Comparison of ENCODE assay signal across 8 cellular contexts in the genomic region with DNA sequence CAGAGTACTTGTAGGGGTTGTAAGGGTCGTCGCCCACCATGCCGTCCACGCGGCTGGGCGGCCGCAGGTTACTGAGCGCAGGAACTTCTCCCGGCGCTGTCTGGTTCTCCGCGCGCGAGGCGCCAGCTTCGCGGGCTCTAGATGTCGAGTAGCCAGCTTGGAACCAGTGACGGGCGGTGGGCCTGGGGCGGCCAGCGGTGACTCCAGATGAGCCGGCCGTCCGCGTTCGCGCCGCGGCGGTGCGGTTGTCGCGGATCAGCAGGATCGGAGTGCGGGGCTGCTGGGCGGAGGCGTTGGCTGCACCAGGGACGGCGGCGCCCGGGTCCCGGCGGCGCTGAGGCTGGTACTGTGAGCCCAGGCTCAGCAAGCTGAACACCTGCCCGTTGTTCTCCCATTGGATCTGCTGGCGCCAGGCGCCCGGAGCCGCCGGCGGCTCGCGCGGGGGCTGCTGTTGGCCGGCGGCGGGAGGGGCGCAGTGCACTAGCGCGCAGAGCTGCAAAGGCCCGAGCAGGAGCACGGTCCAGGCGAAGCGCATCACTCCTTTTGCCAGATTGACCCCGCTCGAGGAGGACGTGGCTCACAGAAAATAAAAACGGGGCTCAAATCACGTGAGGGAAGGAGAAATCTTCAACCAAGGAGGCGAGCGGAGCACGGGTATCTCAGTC. TPM values are rescaled to one million over a fixed set of nuclear protein-coding genes. Genes with fewer than 3 reads are reported as not detected.
DNase-seq lines count a peak whose midpoint lies in the region; ATAC-seq and TF ChIP-seq lines count a peak whose summit lies in the region.

No MANE protein-coding gene starts in this region.

- H4K12ac ChIP-seq in trophoblast cell (ENCODE audit: low read depth, low read length) = no peak overlapping the region

- H3K27me3 ChIP-seq in cardiac muscle cell = peaks cover 24% of the 10 kb centered on the region
- no peaks in the 10 kb centered on the region for H3K27me3 ChIP-seq in trophoblast cell (ENCODE audit: insufficient read depth, low read length)

- H2BK120ac ChIP-seq in trophoblast cell (ENCODE audit: insufficient read depth, low read length, poor library complexity) = peak overlapping the region; percentile 3

- H3K27ac Mint-ChIP-seq in activated CD8-positive, alpha-beta T cell treated with anti-CD3 and anti-CD28 coated beads for 36 hours = no peak overlapping the region

- WGBS in trophoblast cell (ENCODE audit: extremely low coverage, insufficient coverage, insufficient read length) = no CpG with 5 or more reads among the region's 73 CpGs

- H3K18ac ChIP-seq in trophoblast cell (ENCODE audit: low read length) = no peak overlapping the region

- H3K27me3 Mint-ChIP-seq in activated CD8-positive, alpha-beta T cell treated with anti-CD3 and anti-CD28 coated beads for 36 hours = peaks cover 55% of the 10 kb centered on the region

- peak overlapping the region; percentile 42 for H2AFZ ChIP-seq in trophoblast cell (ENCODE audit: insufficient read depth, low read length, poor library complexity)

- no peaks in the 10 kb centered on the region for H3K79me2 ChIP-seq in trophoblast cell (ENCODE audit: control insufficient read depth, insufficient read depth, low read length, poor library complexity)

- no peak overlapping the region for H2AK5ac ChIP-seq in trophoblast cell (ENCODE audit: low read length)

- H3K36me3 Mint-ChIP-seq in activated CD8-positive, alpha-beta T cell treated with anti-CD3 and anti-CD28 coated beads for 36 hours (ENCODE audit: low read depth) = no peaks in the 10 kb centered on the region

- H3K4me3 ChIP-seq in cardiac muscle cell (peak overlapping the region; percentile 42), trophoblast cell (ENCODE audit: low read depth, low read length) (peak overlapping the region; percentile 71)

- no peak overlapping the region for H4K8ac ChIP-seq in trophoblast cell (ENCODE audit: low read depth, low read length)

- H3K9ac ChIP-seq in trophoblast cell (ENCODE audit: low read length) = peak overlapping the region; percentile 13

- H3K4me2 ChIP-seq in trophoblast cell (ENCODE audit: low read length) = peak overlapping the region; percentile 94

- H3K4me1 ChIP-seq in cardiac muscle cell (ENCODE audit: low read depth) = no peaks in the 10 kb centered on the region
- H3K4me1 ChIP-seq in trophoblast cell (ENCODE audit: control insufficient read depth in 1 of 2, insufficient read depth in 2 of 2, low read length in 2 of 2) = peaks cover 0 to 4% of the 10 kb centered on the region in 2 experiments

- peaks cover 16% of the 10 kb centered on the region for H3K4me1 Mint-ChIP-seq in activated CD8-positive, alpha-beta T cell treated with anti-CD3 and anti-CD28 coated beads for 36 hours (ENCODE audit: low read depth)

- no peaks in the 10 kb centered on the region for H3K9me3 Mint-ChIP-seq in activated CD8-positive, alpha-beta T cell treated with anti-CD3 and anti-CD28 coated beads for 36 hours

- intact Hi-C loops in activated CD8-positive, alpha-beta T cell treated with anti-CD3 and anti-CD28 coated beads for 36 hours (cut with micrococcal nuclease) = no loop called here

- peak overlapping the region; percentile 11 for H3K14ac ChIP-seq in trophoblast cell (ENCODE audit: low read length)

- no peak overlapping the region for H3K27ac ChIP-seq in cardiac muscle cell
- peak overlapping the region; percentile 48 for H3K27ac ChIP-seq in trophoblast cell (ENCODE audit: low read depth, low read length)

- H3K79me1 ChIP-seq in trophoblast cell (ENCODE audit: low read length) = peaks cover 4% of the 10 kb centered on the region

- H2BK12ac ChIP-seq in trophoblast cell (ENCODE audit: low read length) = no peak overlapping the region

- TF ChIP-seq CTCF in activated CD8-positive, alpha-beta T cell treated with anti-CD3 and anti-CD28 coated beads for 36 hours (IDR thresholded peaks at IDR 0.05) = no peak
- TF ChIP-seq CTCF in cardiac muscle cell (IDR thresholded peaks at IDR 0.05; ENCODE audit: low read depth, low read length) = no peak

- H3K36me3 ChIP-seq in cardiac muscle cell = no peaks in the 10 kb centered on the region
- peaks cover 0 to 2% of the 10 kb centered on the region in 2 experiments for H3K36me3 ChIP-seq in trophoblast cell (ENCODE audit: control insufficient read depth in 1 of 2, insufficient read depth in 2 of 2, low read length in 2 of 2)

- CTCF ChIA-PET in activated CD8-positive, alpha-beta T cell treated with anti-CD3 and anti-CD28 coated beads for 36 hours (lab: Charles Lee) = interaction anchor here (1.7 kb wide), 1 partner anchor 116 kb away, joined by 4 read pairs; a partner anchor contains a TSS

- H3K4me3 Mint-ChIP-seq in activated CD8-positive, alpha-beta T cell treated with anti-CD3 and anti-CD28 coated beads for 36 hours = peak overlapping the region; percentile 65

- no peaks in the 10 kb centered on the region for H3K9me3 ChIP-seq in cardiac muscle cell (ENCODE audit: low read depth)
- H3K9me3 ChIP-seq in trophoblast cell (ENCODE audit: insufficient read depth, low read depth, low read length) = no peaks in the 10 kb centered on the region

- peak overlapping the region; percentile 41 for H4K91ac ChIP-seq in trophoblast cell (ENCODE audit: low read depth, low read length)

- ATAC-seq in HG03175 (IDR thresholded peaks at IDR 0.05; ENCODE audit: unreplicated experiment) (peak; percentile 23), HG03045 (IDR thresholded peaks at IDR 0.05; ENCODE audit: unreplicated experiment) (no peak)
- ATAC-seq in activated CD8-positive, alpha-beta T cell treated with anti-CD3 and anti-CD28 coated beads for 36 hours = peak; percentile 35

- no peak overlapping the region for H3K23ac ChIP-seq in trophoblast cell (ENCODE audit: low read length)

- H3K4ac ChIP-seq in trophoblast cell (ENCODE audit: low read depth, low read length) = no peak overlapping the region

- DNase-seq in activated CD8-positive, alpha-beta memory T cell treated with anti-CD3 and anti-CD28 coated beads, Interleukin-2, amount 50 U/mL, for 48 hours = peak; percentile 56
- DNase-seq in activated CD8-positive, alpha-beta memory T cell treated with anti-CD3 and anti-CD28 coated beads for 24 hours = no peak
- no peak for DNase-seq in activated CD8-positive, alpha-beta T cell treated with anti-CD3 and anti-CD28 coated beads for 36 hours
- DNase-seq in cardiac muscle cell (ENCODE audit: low read depth in 1 of 2, low spot score in 1 of 2) (peak; percentile 58 to 60), trophoblast cell (peak; percentile 8 to 37)
- DNase-seq in effector CD4-positive, alpha-beta T cell = no peak

- POLR2A ChIA-PET in activated CD8-positive, alpha-beta T cell treated with anti-CD3 and anti-CD28 coated beads for 36 hours (lab: Charles Lee) = interaction anchor here (0.6 kb wide), 1 partner anchor 57 kb away, joined by 3 read pairs; no protein-coding TSS in a partner anchor

- H2BK5ac ChIP-seq in trophoblast cell (ENCODE audit: low read depth, low read length, poor library complexity) = no peak overlapping the region

RNA-seq across cellular contexts. Expression of a gene that starts 0.5 kb away (rescaled TPM):
- total RNA-seq in activated CD8-positive, alpha-beta T cell treated with anti-CD3 and anti-CD28 coated beads for 36 hours = not detected
- total RNA-seq in cardiac muscle cell = 3.5 and 4.6 TPM in 2 replicates
- 2.0 and 2.6 TPM in 2 replicates for polyA plus RNA-seq in cardiac muscle cell
- 24.7 and 27.2 TPM in 2 replicates for polyA plus RNA-seq in trophoblast cell (2013)

RNA-seq across cellular contexts. Expression of a gene that starts 51.8 kb away (rescaled TPM):
- not detected for total RNA-seq in activated CD8-positive, alpha-beta T cell treated with anti-CD3 and anti-CD28 coated beads for 36 hours
- not detected in 2 replicates for total RNA-seq in cardiac muscle cell
- polyA plus RNA-seq in cardiac muscle cell = not detected in 2 replicates
- polyA plus RNA-seq in trophoblast cell (2013) = 0.08 and 0.14 TPM in 2 replicates

Comparison
In these comparisons a context has a peak if more than half of its experiments do, and no peak if none do; other contexts are left out.
1. DNase-seq: peak in activated CD8-positive, alpha-beta memory T cell treated with anti-CD3 and anti-CD28 coated beads, Interleukin-2, amount 50 U/mL, for 48 hours (single experiment), cardiac muscle cell (2 of 2) and trophoblast cell (2 of 2); none in activated CD8-positive, alpha-beta memory T cell treated with anti-CD3 and anti-CD28 coated beads for 24 hours (single experiment), activated CD8-positive, alpha-beta T cell treated with anti-CD3 and anti-CD28 coated beads for 36 hours (single experiment) and effector CD4-positive, alpha-beta T cell (single experiment).